In the genomic region with DNA sequence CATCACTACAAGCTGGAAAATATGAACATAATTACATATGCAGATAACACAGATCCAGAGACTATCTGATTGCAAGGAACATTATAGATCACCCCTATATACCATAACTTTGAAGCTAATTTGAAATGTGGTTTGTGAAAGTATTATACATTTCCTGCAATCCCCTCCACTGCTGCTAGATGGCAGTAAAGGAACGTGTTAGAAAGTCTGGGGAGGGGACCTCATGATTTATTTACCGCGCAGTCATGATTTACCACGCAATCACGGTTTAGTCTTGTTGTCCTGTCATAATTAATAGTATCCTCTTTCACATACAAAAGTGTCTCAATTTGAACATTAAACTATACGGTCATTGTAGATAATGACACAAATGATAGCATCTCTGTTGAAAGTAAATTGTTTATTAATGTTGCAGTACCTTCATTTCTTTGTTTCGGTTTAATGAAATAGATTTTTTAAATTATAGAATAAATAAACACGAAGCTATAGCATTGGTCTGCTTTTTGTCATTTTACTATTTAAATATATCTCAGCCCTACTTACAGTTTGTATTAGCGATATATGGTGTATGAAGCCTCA, we compare ENCODE assay signal across 8 cellular contexts.
DNase-seq lines count a peak whose midpoint lies in the region; ATAC-seq and TF ChIP-seq lines count a peak whose summit lies in the region.

No MANE protein-coding gene starts in this region.

- H3K4me3 Mint-ChIP-seq in progenitor cell of endocrine pancreas (ENCODE audit: low read depth), result no peak overlapping the region

- H3K36me3 Mint-ChIP-seq in progenitor cell of endocrine pancreas (ENCODE audit: insufficient read depth), result no peaks in the 10 kb centered on the region

- ATAC-seq in HG02981 (IDR thresholded peaks at IDR 0.05; ENCODE audit: unreplicated experiment), result peak; percentile 60

- H3K9me3 Mint-ChIP-seq in progenitor cell of endocrine pancreas (ENCODE audit: low read depth), result no peaks in the 10 kb centered on the region

- DNase-seq in activated CD8-positive, alpha-beta memory T cell treated with anti-CD3 and anti-CD28 coated beads for 1 hour (ENCODE audit: extremely low read depth in 1 of 2, low read depth in 1 of 2), result peak; percentile 3 to 17
- DNase-seq in activated CD8-positive, alpha-beta memory T cell treated with anti-CD3 and anti-CD28 coated beads for 24 hours, result no peak
- DNase-seq in NCI-H82 treated with DMSO at 0.1 percent for 48 hours (lab: John Stamatoyannopoulos, UW; ENCODE audit: unreplicated experiment) (peak; percentile 32), activated T-cell treated with anti-CD3 and anti-CD28 coated beads for 48 hours (ENCODE audit: low read depth) (peak; percentile 21), fibroblast of the aortic adventitia (ENCODE audit: low read depth) (peak; percentile 74), progenitor cell of endocrine pancreas (ENCODE audit: low spot score, unreplicated experiment) (peak; percentile 28), ureter (ENCODE audit: low spot score) (no peak)

- TF ChIP-seq CTCF in fibroblast of the aortic adventitia (IDR thresholded peaks at IDR 0.05; ENCODE audit: insufficient read depth, low read length) (peak; percentile 91), progenitor cell of endocrine pancreas (IDR thresholded peaks at IDR 0.05; ENCODE audit: unreplicated experiment) (peak; percentile 87)

- no peak overlapping the region for H3K27ac Mint-ChIP-seq in progenitor cell of endocrine pancreas

- no peak overlapping the region for H3K4me3 ChIP-seq in fibroblast of the aortic adventitia (ENCODE audit: low read depth, low read length)

- peaks cover 32% of the 10 kb centered on the region for H3K27me3 Mint-ChIP-seq in progenitor cell of endocrine pancreas

- no peaks in the 10 kb centered on the region for H3K4me1 Mint-ChIP-seq in progenitor cell of endocrine pancreas (ENCODE audit: low read depth)

Comparison
In these comparisons a context has a peak if more than half of its experiments do, and no peak if none do; other contexts are left out.
1. DNase-seq: peak in activated CD8-positive, alpha-beta memory T cell treated with anti-CD3 and anti-CD28 coated beads for 1 hour (2 of 2), NCI-H82 treated with DMSO at 0.1 percent for 48 hours (single experiment), activated T-cell treated with anti-CD3 and anti-CD28 coated beads for 48 hours (single experiment), fibroblast of the aortic adventitia (single experiment) and progenitor cell of endocrine pancreas (single experiment); none in activated CD8-positive, alpha-beta memory T cell treated with anti-CD3 and anti-CD28 coated beads for 24 hours (single experiment) and ureter (single experiment).